In the genomic region with DNA sequence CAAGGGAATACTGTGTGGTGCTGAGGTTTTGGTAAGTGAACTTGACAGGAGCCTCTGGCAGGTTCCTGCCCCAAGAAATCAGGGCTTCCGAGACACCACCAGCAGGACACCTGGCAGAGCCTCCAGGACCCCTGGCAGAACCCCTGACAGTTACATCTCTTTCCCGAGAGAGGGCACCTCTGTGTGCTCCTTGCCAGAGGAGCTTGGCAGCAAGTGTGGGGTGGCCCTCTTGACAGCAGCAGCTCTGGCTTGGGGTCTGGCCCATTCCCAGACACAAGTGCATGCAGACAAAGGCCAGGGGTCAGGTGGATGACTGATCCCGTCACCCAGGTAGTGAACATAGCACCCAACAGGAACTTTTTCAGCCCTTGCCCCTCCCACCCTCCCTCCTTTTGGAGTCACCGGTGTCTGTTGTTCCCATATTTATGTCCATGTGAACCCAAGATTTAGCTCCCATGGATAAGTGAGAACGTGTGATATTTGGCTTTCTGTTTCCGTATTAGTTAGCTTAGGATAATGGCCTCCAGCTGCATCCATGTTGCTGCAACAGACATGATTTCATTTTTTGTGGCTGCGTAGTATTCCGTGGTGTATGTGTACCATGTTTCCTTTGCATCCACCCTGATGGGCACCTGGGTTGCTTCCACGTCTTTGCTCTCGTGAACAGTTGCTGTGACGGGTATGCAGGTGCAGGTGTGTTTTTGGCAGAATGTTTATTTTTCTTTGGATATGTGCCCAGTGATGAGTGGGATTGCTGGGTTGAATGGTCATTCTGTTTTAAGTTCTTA, we compare ENCODE assay signal across 17 cellular contexts. TPM values are rescaled to one million over a fixed set of nuclear protein-coding genes. Genes with fewer than 3 reads are reported as not detected.
A peak's percentile ranks its signal among the peaks of the same experiment; 100 is the strongest.
DNase-seq lines count a peak whose midpoint lies in the region; TF ChIP-seq lines count a peak whose summit lies in the region.
"Had no signal": no experiment of that assay in that cellular context is flagged by ENCODE, and none has a peak within 500 bp of the region (broad histone marks: within the 10 kb centered on the region; RNA-seq: fewer than 3 reads in every experiment).

No MANE protein-coding gene starts in this region.

- whole genome bisulfite sequencing in esophagus squamous epithelium, 2 donors, result 70 to 73% methylated on average over 9 to 10 of the region's 11 CpGs
- WGBS in thyroid gland, 2 donors, result 77 to 87% methylated on average over 10 to 11 of the region's 11 CpGs

- POLR2A ChIA-PET in HEK293 (lab: Yijun Ruan, JAX), result interaction anchor here (0.6 kb wide), 1 partner anchor 16 kb away, joined by 3 read pairs; no protein-coding TSS in a partner anchor

- H3K9me3 ChIP-seq in HEK293 (ENCODE audit: control insufficient read depth, insufficient read depth, low read depth, low read length), result no peaks in the 10 kb centered on the region
- H3K9me3 ChIP-seq in esophagus squamous epithelium, result no peaks in the 10 kb centered on the region
- no peaks in the 10 kb centered on the region for H3K9me3 ChIP-seq in thyroid gland
- H3K9me3 ChIP-seq: HAP-1 had no signal

- H3K27me3 ChIP-seq in esophagus squamous epithelium (peaks cover 0 to 29% (median 0%) of the 10 kb centered on the region in 4 donors), thyroid gland (no peaks in the 10 kb centered on the region)

- TF ChIP-seq POLR2A in esophagus squamous epithelium (IDR thresholded peaks at IDR 0.05) (no peak), thyroid gland (IDR thresholded peaks at IDR 0.05) (no peak)

- peak; percentile 4 for DNase-seq in activated naive CD4-positive, alpha-beta T cell treated with anti-CD3 and anti-CD28 coated beads, Interleukin-2, amount 50 U/mL, for 16 hours
- DNase-seq in activated naive CD4-positive, alpha-beta T cell (lab: John Stamatoyannopoulos, UW), result no peak
- peak; percentile 37 for DNase-seq in islet precursor cell
- DNase-seq in esophagus squamous epithelium (lab: John Stamatoyannopoulos, UW), result no peak
- no peak for DNase-seq in thyroid gland
- no peak for DNase-seq in foreskin melanocyte
- DNase-seq: C1 segment of cervical spinal cord; Calu3; CD4-positive, alpha-beta T cell; DMS 273 treated with DMSO at 0.1 percent for 48 hours; HFFc6 had no signal

- H3K27ac ChIP-seq in HEK293 (ENCODE audit: extremely low read depth, low read depth, low read length), result no peak overlapping the region
- no peak overlapping the region for H3K27ac ChIP-seq in esophagus squamous epithelium
- H3K27ac ChIP-seq in thyroid gland, result no peak overlapping the region

- CTCF ChIA-PET in HEK293 (lab: Yijun Ruan, JAX), result no interaction called here

- H3K4me3 ChIP-seq in HEK293 (ENCODE audit: low read depth, low read length) (no peak overlapping the region), esophagus squamous epithelium (no peak overlapping the region), thyroid gland (replicated peaks in 1 of 3) (no peak overlapping the region)
- H3K4me3 ChIP-seq: GM23338, HAP-1 had no signal

- TF ChIP-seq CTCF in HEK293 (tag by site-specific recombination; IDR thresholded peaks at IDR 0.05) (no peak), esophagus squamous epithelium (IDR thresholded peaks at IDR 0.05) (no peak), thyroid gland (IDR thresholded peaks at IDR 0.05) (no peak)

- intact Hi-C loops in esophagus squamous epithelium (cut with DNase I) (no loop called here), thyroid gland (cut with DNase I) (no loop called here)

- H3K36me3 ChIP-seq in HEK293 (ENCODE audit: control insufficient read depth in 2 of 2, insufficient read depth in 1 of 2, low read length in 2 of 2), result no peaks in the 10 kb centered on the region
- H3K36me3 ChIP-seq in esophagus squamous epithelium, result no peaks in the 10 kb centered on the region
- no peaks in the 10 kb centered on the region for H3K36me3 ChIP-seq in thyroid gland
- H3K36me3 ChIP-seq: HAP-1 had no signal

- H3K4me1 ChIP-seq in HEK293 (ENCODE audit: control insufficient read depth, insufficient read depth, low read length), result no peaks in the 10 kb centered on the region
- no peaks in the 10 kb centered on the region for H3K4me1 ChIP-seq in esophagus squamous epithelium
- H3K4me1 ChIP-seq in thyroid gland, result no peaks in the 10 kb centered on the region

TF ChIP-seq in HEK293, 187 proteins besides CTCF, POLR2A, EP300 and RAD21:
- TF ChIP-seq MZF1 (tag by site-specific recombination; IDR thresholded peaks at IDR 0.05; ENCODE audit: borderline replicate concordance), result no peak
- TF ChIP-seq ZNF146 (tag by site-specific recombination; IDR thresholded peaks at IDR 0.05), result peak; percentile 66; the same call in 1 of the 2 replicates

RNA-seq across cellular contexts. Expression of a gene that starts 21.2 kb away (rescaled TPM):
- total RNA-seq in esophagus squamous epithelium (10 to 100 TPM; 11.9 to 30.9 (median 17.9) TPM), thyroid gland (10 to 100 TPM; 24.2 to 46.7 (median 34.4) TPM)
- total RNA-seq: HepG2 had no signal

RNA-seq across cellular contexts. Expression of a gene that starts 32.3 kb away (rescaled TPM):
- not detected for total RNA-seq in esophagus squamous epithelium
- total RNA-seq in thyroid gland, result not detected
- total RNA-seq: B cell; Calu3; CD4-positive, alpha-beta T cell; Daoy; GM23338; HepG2; HFFc6 had no signal

RNA-seq across cellular contexts. Expression of a gene that starts 45.9 kb away (rescaled TPM):
- total RNA-seq in esophagus squamous epithelium (under 1 TPM in 1 of 4 donors, not detected in 3; 0.50 TPM), thyroid gland (under 1 TPM in 1 of 4 donors, not detected in 3; 0.39 TPM)
- total RNA-seq: B cell; Calu3; CD4-positive, alpha-beta T cell; Daoy; GM23338; HepG2; HFFc6 had no signal

Comparison
In these comparisons a context has a peak if more than half of its experiments do, and no peak if none do; other contexts are left out.
1. DNase-seq: peak in activated naive CD4-positive, alpha-beta T cell treated with anti-CD3 and anti-CD28 coated beads, Interleukin-2, amount 50 U/mL, for 16 hours (single experiment) and islet precursor cell (single experiment); none in activated naive CD4-positive, alpha-beta T cell (0 of 4), esophagus squamous epithelium (single experiment), thyroid gland (0 of 2) and foreskin melanocyte (single experiment).